In the genomic region with DNA sequence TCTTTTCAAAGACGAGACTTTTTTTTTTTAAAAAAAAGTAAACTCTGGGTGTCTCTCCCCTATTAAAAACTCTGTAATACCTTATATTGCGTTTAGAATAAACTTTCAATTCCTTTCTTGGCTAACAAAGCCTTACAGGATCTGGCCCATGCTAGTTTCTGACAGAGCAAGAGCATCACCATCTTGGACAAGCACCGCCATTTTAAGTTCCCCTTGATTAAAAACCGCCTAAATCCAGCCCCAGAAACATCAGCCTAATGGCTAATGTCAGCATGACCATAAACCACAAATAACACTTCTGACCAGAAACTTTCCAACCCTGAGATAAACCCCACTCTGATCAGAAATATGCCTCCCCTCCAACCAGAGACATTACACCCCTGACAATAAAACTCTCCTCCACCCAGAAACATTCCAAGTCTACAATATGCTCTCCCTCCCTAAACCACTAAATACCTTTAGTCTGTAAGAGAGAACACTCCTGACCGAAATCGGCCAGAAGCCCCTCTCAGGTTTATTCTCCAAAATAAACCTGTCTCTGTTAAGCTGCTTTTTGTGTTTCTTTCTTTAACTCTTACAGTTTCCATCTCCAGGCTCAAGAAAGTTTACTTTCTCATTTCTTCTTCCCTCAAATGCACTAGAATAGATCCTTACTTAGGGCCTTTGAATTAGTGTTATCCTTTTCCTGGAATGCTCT, we compare ENCODE assay signal across 12 cellular contexts. TPM values are rescaled to one million over a fixed set of nuclear protein-coding genes. Genes with fewer than 3 reads are reported as not detected.
DNase-seq lines count a peak whose midpoint lies in the region; ATAC-seq and TF ChIP-seq lines count a peak whose summit lies in the region.
"Had no signal": no experiment of that assay in that cellular context is flagged by ENCODE, and none has a peak within 500 bp of the region (broad histone marks: within the 10 kb centered on the region; RNA-seq: fewer than 3 reads in every experiment).

No MANE protein-coding gene starts in this region.

- no peak for ATAC-seq in activated T-helper 17 cell treated with anti-CD3 and anti-CD28 coated beads, Interleukin-2, amount 50 U/mL, for 72 hours (replicated peaks)
- ATAC-seq in naive B cell (ENCODE audit: low read depth in 2 of 2) = no peak

- peak overlapping the region; percentile 93 to 99 (median 97) for H3K4me3 Mint-ChIP-seq in CD8-positive, alpha-beta memory T cell
- H3K4me3 Mint-ChIP-seq in activated T-helper 17 cell treated with anti-CD3 and anti-CD28 coated beads, Interleukin-2, amount 50 U/mL, for 72 hours = no peak overlapping the region
- peak overlapping the region; percentile 52 to 99 (median 95) for H3K4me3 Mint-ChIP-seq in naive B cell

- H3K27ac Mint-ChIP-seq in CD8-positive, alpha-beta memory T cell = peak overlapping the region; percentile 96 to 100 (median 98)
- peak overlapping the region; percentile 97 for H3K27ac Mint-ChIP-seq in activated T-helper 17 cell treated with anti-CD3 and anti-CD28 coated beads, Interleukin-2, amount 50 U/mL, for 72 hours
- H3K27ac Mint-ChIP-seq in naive B cell = peak overlapping the region in 5 of 6 donors; percentile 98 to 100 (median 98)

- no peaks in the 10 kb centered on the region for H3K36me3 ChIP-seq in CD8-positive, alpha-beta memory T cell (ENCODE audit: insufficient read depth, low read length)
- H3K36me3 ChIP-seq in HEK293 (ENCODE audit: control insufficient read depth in 2 of 2, insufficient read depth in 1 of 2, low read length in 2 of 2) (no peaks in the 10 kb centered on the region), MG63 (peaks cover under 1% of the 10 kb centered on the region; the same call in 1 of the 2 replicates)
- H3K36me3 ChIP-seq: ovary had no signal

- peaks cover 0 to 10% (median 0%) of the 10 kb centered on the region in 3 donors for H3K36me3 Mint-ChIP-seq in CD8-positive, alpha-beta memory T cell
- H3K36me3 Mint-ChIP-seq in activated T-helper 17 cell treated with anti-CD3 and anti-CD28 coated beads, Interleukin-2, amount 50 U/mL, for 72 hours (ENCODE audit: low read depth) = peaks cover 33% of the 10 kb centered on the region
- peaks cover 0 to 4% of the 10 kb centered on the region in 2 donors for H3K36me3 Mint-ChIP-seq in naive B cell

- POLR2A ChIA-PET in CD8-positive, alpha-beta memory T cell (lab: Charles Lee) = no interaction called here
- POLR2A ChIA-PET in HEK293 (lab: Yijun Ruan, JAX) = interaction anchor here (0.5 kb wide), 1 partner anchor 25 kb away, joined by 3 read pairs; no protein-coding TSS in a partner anchor

- no peak for TF ChIP-seq CTCF in HEK293 (tag by site-specific recombination; IDR thresholded peaks at IDR 0.05)
- no peak for TF ChIP-seq CTCF in GM20000 (IDR thresholded peaks at IDR 0.05; ENCODE audit: extremely low read depth, missing control alignments)

- H3K9me3 Mint-ChIP-seq in CD8-positive, alpha-beta memory T cell = no peaks in the 10 kb centered on the region
- no peaks in the 10 kb centered on the region for H3K9me3 Mint-ChIP-seq in activated T-helper 17 cell treated with anti-CD3 and anti-CD28 coated beads, Interleukin-2, amount 50 U/mL, for 72 hours
- H3K9me3 Mint-ChIP-seq in naive B cell = peaks cover 0 to 3% (median 2%) of the 10 kb centered on the region in 7 donors

- H3K4me1 Mint-ChIP-seq in CD8-positive, alpha-beta memory T cell = peaks cover 34 to 48% (median 45%) of the 10 kb centered on the region in 3 donors
- H3K4me1 Mint-ChIP-seq in activated T-helper 17 cell treated with anti-CD3 and anti-CD28 coated beads, Interleukin-2, amount 50 U/mL, for 72 hours = peaks cover 27% of the 10 kb centered on the region
- peaks cover 31 to 46% (median 44%) of the 10 kb centered on the region in 3 donors for H3K4me1 Mint-ChIP-seq in naive B cell

- H3K27ac ChIP-seq in CD8-positive, alpha-beta memory T cell (ENCODE audit: low read depth, low read length) = no peak overlapping the region
- H3K27ac ChIP-seq in HEK293 (ENCODE audit: extremely low read depth, low read depth, low read length) = no peak overlapping the region

- DNase-seq in CD8-positive, alpha-beta memory T cell = no peak
- no peak for DNase-seq in naive B cell
- DNase-seq in GM20000 (ENCODE audit: low spot score) = no peak
- DNase-seq in cerebellar nuclear complex (lab: John Stamatoyannopoulos, UW) = no peak
- DNase-seq in NCI-H510A treated with DMSO at 0.1 percent for 48 hours (lab: John Stamatoyannopoulos, UW) = no peak
- DNase-seq in MG63 = no peak
- DNase-seq: NCI-H2171; ovary; stimulated activated CD4-positive, alpha-beta T cell treated with anti-CD3 and anti-CD28 coated beads, Interleukin-2, amount 100 ng/mL, for 24 hours; T1000 had no signal

- peaks cover 21% of the 10 kb centered on the region for H3K4me1 ChIP-seq in CD8-positive, alpha-beta memory T cell (ENCODE audit: insufficient read depth, low read length)
- peaks cover 5% of the 10 kb centered on the region; the same call in 1 of the 2 replicates for H3K4me1 ChIP-seq in HEK293 (ENCODE audit: control insufficient read depth, insufficient read depth, low read length)

- H3K4me3 ChIP-seq in CD8-positive, alpha-beta memory T cell (ENCODE audit: low read length) = no peak overlapping the region
- no peak overlapping the region for H3K4me3 ChIP-seq in HEK293 (ENCODE audit: low read depth, low read length)
- no peak overlapping the region for H3K4me3 ChIP-seq in MG63

- CTCF ChIA-PET in CD8-positive, alpha-beta memory T cell (lab: Charles Lee) = no interaction called here
- CTCF ChIA-PET in HEK293 (lab: Yijun Ruan, JAX) = no interaction called here

- H3K27me3 ChIP-seq in CD8-positive, alpha-beta memory T cell (ENCODE audit: insufficient read depth, low read length, poor library complexity, severe bottlenecking) = no peaks in the 10 kb centered on the region
- H3K27me3 ChIP-seq in MG63 = no peaks in the 10 kb centered on the region
- H3K27me3 ChIP-seq: ovary had no signal

- peaks cover 0 to 2% of the 10 kb centered on the region in 2 donors for H3K27me3 Mint-ChIP-seq in CD8-positive, alpha-beta memory T cell
- no peaks in the 10 kb centered on the region for H3K27me3 Mint-ChIP-seq in activated T-helper 17 cell treated with anti-CD3 and anti-CD28 coated beads, Interleukin-2, amount 50 U/mL, for 72 hours
- peaks cover 0 to 6% (median 0%) of the 10 kb centered on the region in 3 donors for H3K27me3 Mint-ChIP-seq in naive B cell

- H3K9me3 ChIP-seq in CD8-positive, alpha-beta memory T cell (ENCODE audit: low read length) = no peaks in the 10 kb centered on the region
- H3K9me3 ChIP-seq in HEK293 (ENCODE audit: control insufficient read depth, insufficient read depth, low read depth, low read length) (no peaks in the 10 kb centered on the region), MG63 (no peaks in the 10 kb centered on the region)
- H3K9me3 ChIP-seq: ovary had no signal

TF ChIP-seq in HEK293, 187 proteins besides CTCF, POLR2A, EP300 and RAD21:
- TF ChIP-seq ZNF394 (tag by site-specific recombination; IDR thresholded peaks at IDR 0.05; ENCODE audit: borderline replicate concordance) (no peak), ZNF510 (tag by site-specific recombination; IDR thresholded peaks at IDR 0.05; ENCODE audit: insufficient replicate concordance) (peak; percentile 50), ZNF610 (tag by site-specific recombination; IDR thresholded peaks at IDR 0.05; ENCODE audit: borderline replicate concordance) (0 out of 2 replicates have a peak, but pooled peaks have one; percentile 21), ZNF10 (tag by site-specific recombination; IDR thresholded peaks at IDR 0.05) (no peak), SETDB1 (IDR thresholded peaks at IDR 0.05; ENCODE audit: insufficient read length, low read length) (peak; percentile 87), ZNF140 (tag by site-specific recombination; IDR thresholded peaks at IDR 0.05) (no peak), OSR2 (tag by site-specific recombination; IDR thresholded peaks at IDR 0.05) (no peak), ZNF302 (tag by site-specific recombination; IDR thresholded peaks at IDR 0.05; ENCODE audit: low read depth) (no peak)
- TF ChIP-seq, protein P1, sequence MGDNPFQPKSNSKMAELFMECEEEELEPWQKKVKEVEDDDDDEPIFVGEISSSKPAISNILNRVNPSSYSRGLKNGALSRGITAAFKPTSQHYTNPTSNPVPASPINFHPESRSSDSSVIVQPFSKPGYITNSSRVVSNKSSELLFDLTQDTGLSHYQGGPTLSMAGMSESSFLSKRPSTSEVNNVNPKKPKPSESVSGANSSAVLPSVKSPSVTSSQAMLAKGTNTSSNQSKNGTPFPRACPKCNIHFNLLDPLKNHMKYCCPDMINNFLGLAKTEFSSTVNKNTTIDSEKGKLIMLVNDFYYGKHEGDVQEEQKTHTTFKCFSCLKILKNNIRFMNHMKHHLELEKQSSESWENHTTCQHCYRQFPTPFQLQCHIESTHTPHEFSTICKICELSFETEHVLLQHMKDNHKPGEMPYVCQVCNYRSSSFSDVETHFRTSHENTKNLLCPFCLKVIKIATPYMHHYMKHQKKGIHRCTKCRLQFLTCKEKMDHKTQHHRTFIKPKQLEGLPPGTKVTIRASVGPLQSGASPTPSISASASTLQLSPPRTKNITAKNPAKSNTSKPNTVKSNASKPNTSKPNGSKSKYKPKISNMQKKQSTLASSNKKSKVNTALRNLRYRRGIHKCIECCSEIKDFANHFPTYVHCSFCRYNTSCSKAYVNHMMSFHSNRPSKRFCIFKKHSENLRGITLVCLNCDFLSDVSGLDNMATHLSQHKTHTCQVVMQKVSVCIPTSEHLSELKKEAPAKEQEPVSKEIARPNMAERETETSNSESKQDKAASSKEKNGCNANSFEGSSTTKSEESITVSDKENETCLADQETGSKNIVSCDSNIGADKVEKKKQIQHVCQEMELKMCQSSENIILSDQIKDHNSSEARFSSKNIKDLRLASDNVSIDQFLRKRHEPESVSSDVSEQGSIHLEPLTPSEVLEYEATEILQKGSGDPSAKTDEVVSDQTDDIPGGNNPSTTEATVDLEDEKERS (tag by site-specific recombination; IDR thresholded peaks at IDR 0.05) = 0 out of 2 replicates have a peak, but pooled peaks have one; percentile 23
- TF ChIP-seq, protein P2, sequence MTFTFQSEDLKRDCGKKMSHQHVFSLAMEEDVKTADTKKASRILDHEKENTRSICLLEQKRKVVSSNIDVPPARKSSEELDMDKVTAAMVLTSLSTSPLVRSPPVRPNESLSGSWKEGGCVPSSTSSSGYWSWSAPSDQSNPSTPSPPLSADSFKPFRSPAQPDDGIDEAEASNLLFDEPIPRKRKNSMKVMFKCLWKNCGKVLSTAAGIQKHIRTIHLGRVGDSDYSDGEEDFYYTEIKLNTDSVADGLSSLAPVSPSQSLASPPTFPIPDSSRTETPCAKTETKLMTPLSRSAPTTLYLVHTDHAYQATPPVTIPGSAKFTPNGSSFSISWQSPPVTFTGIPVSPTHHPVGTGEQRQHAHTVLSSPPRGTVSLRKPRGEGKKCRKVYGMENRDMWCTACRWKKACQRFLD (tag by site-specific recombination; IDR thresholded peaks at IDR 0.05) = no peak

RNA-seq across cellular contexts. Expression of a gene that starts 1.6 kb away (rescaled TPM):
- total RNA-seq in CD8-positive, alpha-beta memory T cell = 10 to 100 TPM; 37.8 to 37.9 TPM
- polyA plus RNA-seq in CD8-positive, alpha-beta memory T cell = 3.2 TPM
- 10 to 100 TPM; 30.3 to 48.6 TPM for total RNA-seq in activated T-helper 17 cell treated with anti-CD3 and anti-CD28 coated beads, Interleukin-2, amount 50 U/mL, for 72 hours
- 1 to 10 TPM; 3.7 to 6.4 (median 5.2) TPM for polyA plus RNA-seq in naive B cell (ENCODE audit: low read depth in 6 of 6)
- total RNA-seq in MG63 (2014; rRNA removed; shearing (Covaris generic); ENCODE audit: low replicate concordance) = 8.4 and 17.3 TPM in 2 replicates
